Comparison of ENCODE assay signal across 1 cellular context in genomic region chr5:179698935-179699639, GRCh38.
TF ChIP-seq lines count a peak whose summit lies in the region.

Gene CANX, plus strand, starts transcription at chr5:179698967. Its CDS starts 6,715 bp downstream, at chr5:179705682.

TF ChIP-seq in SK-N-SH, 30 proteins besides CTCF, POLR2A, EP300 and RAD21 (continued from another document):
- TF ChIP-seq USF1 (IDR thresholded peaks at IDR 0.05; ENCODE audit: borderline replicate concordance, low read depth) (peak; percentile 91), SMC3 (IDR thresholded peaks at IDR 0.05; ENCODE audit: low read depth, low read length) (no peak), GATA2 (CRISPR knock-in tag; IDR thresholded peaks at IDR 0.05) (no peak), FOXJ3 (CRISPR knock-in tag; IDR thresholded peaks at IDR 0.05) (no peak), POLR2AphosphoS5 (IDR thresholded peaks at IDR 0.05; ENCODE audit: low read depth, low read length) (peak; percentile 3; the same call in 1 of the 2 replicates), CHD2 (IDR thresholded peaks at IDR 0.05; ENCODE audit: low read length, partially characterized antibody) (no peak), RXRA (IDR thresholded peaks at IDR 0.05; ENCODE audit: borderline replicate concordance, low read depth) (no peak)
